25 cellular contexts compared by ENCODE assay signal in the genomic region with DNA sequence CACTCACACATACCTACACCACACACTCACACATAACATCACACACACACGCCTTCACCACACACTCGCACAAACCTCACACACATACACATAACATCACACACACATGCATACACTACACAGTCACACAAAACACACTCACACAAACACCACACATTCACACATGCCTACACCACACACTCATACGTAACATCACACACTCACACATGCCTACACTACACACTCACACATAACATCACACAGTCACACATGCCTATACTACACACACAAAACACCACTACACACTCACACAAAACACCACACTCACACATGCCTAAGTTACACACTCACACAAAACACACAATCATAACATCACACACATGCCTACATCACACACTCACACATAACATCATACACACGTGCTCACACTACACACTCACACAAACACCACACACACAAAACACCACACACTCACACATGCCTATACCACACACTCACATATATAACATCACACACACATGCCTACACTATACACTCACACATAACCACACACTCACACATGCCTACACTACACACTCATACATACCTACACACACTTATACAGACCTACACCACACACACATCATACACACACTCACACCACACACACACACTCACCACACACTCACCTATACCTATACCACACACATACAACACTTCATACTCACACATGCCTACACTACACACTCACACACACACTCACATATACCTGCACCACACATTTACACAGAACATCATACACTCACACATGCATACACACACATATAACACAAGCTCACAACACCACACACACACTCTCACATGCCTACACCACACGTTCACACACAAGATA.
A peak's percentile ranks its signal among the peaks of the same experiment; 100 is the strongest.
DNase-seq lines count a peak whose midpoint lies in the region; ATAC-seq and TF ChIP-seq lines count a peak whose summit lies in the region.
"Had no signal": no experiment of that assay in that cellular context is flagged by ENCODE, and none has a peak within 500 bp of the region (broad histone marks: within the 10 kb centered on the region; RNA-seq: fewer than 3 reads in every experiment).

No MANE protein-coding gene starts in this region.

- no peak overlapping the region for H3K4me3 ChIP-seq in naive thymus-derived CD4-positive, alpha-beta T cell (ENCODE audit: low read length)
- no peak overlapping the region for H3K4me3 ChIP-seq in Karpas-422 (ENCODE audit: low read length)
- H3K4me3 ChIP-seq: GM23338, MG63, SJSA1 had no signal

- no peaks in the 10 kb centered on the region for H3K27me3 ChIP-seq in naive thymus-derived CD4-positive, alpha-beta T cell (ENCODE audit: control insufficient read depth in 2 of 2, insufficient read depth in 2 of 2, low read length in 2 of 2)
- no peaks in the 10 kb centered on the region for H3K27me3 ChIP-seq in Karpas-422 (ENCODE audit: low read length)
- H3K27me3 ChIP-seq: BE2C, MG63, SJSA1 had no signal

- H4K20me1 ChIP-seq in Karpas-422 (ENCODE audit: insufficient read depth, low read depth, low read length): no peaks in the 10 kb centered on the region

- H3K4me1 Mint-ChIP-seq in stimulated activated naive CD8-positive, alpha-beta T cell treated with anti-CD3 and anti-CD28 coated beads, Interleukin-15, amount 100 ng/mL, for 72 hours: no peaks in the 10 kb centered on the region
- no peaks in the 10 kb centered on the region for H3K4me1 Mint-ChIP-seq in naive thymus-derived CD4-positive, alpha-beta T cell
- no peaks in the 10 kb centered on the region for H3K4me1 Mint-ChIP-seq in chondrocyte (ENCODE audit: low read depth)
- H3K4me1 Mint-ChIP-seq: CD14-positive monocyte; CD8-positive, alpha-beta memory T cell; GM23338 had no signal

- POLR2A ChIA-PET in naive thymus-derived CD4-positive, alpha-beta T cell (lab: Charles Lee): no interaction called here

- no peaks in the 10 kb centered on the region for H3K4me1 ChIP-seq in naive thymus-derived CD4-positive, alpha-beta T cell (ENCODE audit: control insufficient read depth in 2 of 2, insufficient read depth in 2 of 2, low read length in 2 of 2)
- H3K4me1 ChIP-seq in Karpas-422 (ENCODE audit: low read length): no peaks in the 10 kb centered on the region
- H3K4me1 ChIP-seq: BE2C, SJSA1 had no signal

- intact Hi-C loops in naive thymus-derived CD4-positive, alpha-beta T cell (cut with micrococcal nuclease): loop anchor here (5.0 to 10.0 kb wide), 2 partner anchors 1509 to 1751 kb away; no protein-coding TSS in a partner anchor

- H3K9ac ChIP-seq in Karpas-422 (ENCODE audit: low read length): no peak overlapping the region

- no peak for TF ChIP-seq CTCF in chondrocyte (IDR thresholded peaks at IDR 0.05)

- H3K9me3 ChIP-seq in naive thymus-derived CD4-positive, alpha-beta T cell (ENCODE audit: control insufficient read depth in 2 of 3, low read length in 3 of 3): no peaks in the 10 kb centered on the region
- H3K9me3 ChIP-seq in Karpas-422 (ENCODE audit: low read length): peaks cover 7% of the 10 kb centered on the region; the same call in 1 of the 2 replicates
- H3K9me3 ChIP-seq: BE2C, MG63, SJSA1 had no signal

- no peak for DNase-seq in stimulated activated naive CD8-positive, alpha-beta T cell treated with anti-CD3 and anti-CD28 coated beads, Interleukin-15, amount 100 ng/mL, for 72 hours
- no peak for DNase-seq in stimulated activated naive CD8-positive, alpha-beta T cell treated with anti-CD3 and anti-CD28 coated beads, Interleukin-15, Interleukin-2, amounts not matched to agents 100 U/mL and 50 U/mL, for 24 hours
- DNase-seq in caudate nucleus (lab: John Stamatoyannopoulos, UW) (no peak), NCI-H2227 treated with DMSO at 0.1 percent for 48 hours (lab: John Stamatoyannopoulos, UW) (no peak), chondrocyte (ENCODE audit: low spot score) (no peak), Karpas-422 (no peak)
- no peak for DNase-seq in naive thymus-derived CD4-positive, alpha-beta T cell
- DNase-seq: 8988T; ACHN; BE2C; CD8-positive, alpha-beta memory T cell; DMS 273 treated with DMSO at 0.1 percent for 48 hours; DMS79 treated with DMSO at 0.1 percent for 48 hours; HCEC 1CT; KBM-7; MG63; NCI-H1694; NCI-H2029 treated with DMSO at 0.1 percent for 48 hours; NCI-H526 treated with DMSO at 0.1 percent for 48 hours; Right ventricle myocardium superior; RPMI8226 had no signal

- no peak overlapping the region for H2AFZ ChIP-seq in Karpas-422 (ENCODE audit: low read length)
- H2AFZ ChIP-seq: GM23338 had no signal

- H3K4me3 Mint-ChIP-seq in stimulated activated naive CD8-positive, alpha-beta T cell treated with anti-CD3 and anti-CD28 coated beads, Interleukin-15, amount 100 ng/mL, for 72 hours: no peak overlapping the region
- H3K4me3 Mint-ChIP-seq in naive thymus-derived CD4-positive, alpha-beta T cell: no peak overlapping the region
- H3K4me3 Mint-ChIP-seq in chondrocyte (ENCODE audit: unreplicated experiment): no peak overlapping the region
- H3K4me3 Mint-ChIP-seq: CD14-positive monocyte; CD8-positive, alpha-beta memory T cell; GM23338 had no signal

- H3K36me3 ChIP-seq in naive thymus-derived CD4-positive, alpha-beta T cell (ENCODE audit: control insufficient read depth in 2 of 3, insufficient read depth in 3 of 3, low read length in 3 of 3): no peaks in the 10 kb centered on the region
- H3K36me3 ChIP-seq in Karpas-422 (ENCODE audit: insufficient read depth, low read length): no peaks in the 10 kb centered on the region
- H3K36me3 ChIP-seq: BE2C, MG63, SJSA1 had no signal

- CTCF ChIA-PET in naive thymus-derived CD4-positive, alpha-beta T cell (lab: Charles Lee): no interaction called here

- no peaks in the 10 kb centered on the region for H3K27me3 Mint-ChIP-seq in stimulated activated naive CD8-positive, alpha-beta T cell treated with anti-CD3 and anti-CD28 coated beads, Interleukin-15, amount 100 ng/mL, for 72 hours
- H3K27me3 Mint-ChIP-seq in naive thymus-derived CD4-positive, alpha-beta T cell: no peaks in the 10 kb centered on the region
- H3K27me3 Mint-ChIP-seq in chondrocyte (ENCODE audit: low read depth): no peaks in the 10 kb centered on the region
- H3K27me3 Mint-ChIP-seq: CD8-positive, alpha-beta memory T cell had no signal

- ATAC-seq in stimulated activated naive CD8-positive, alpha-beta T cell treated with anti-CD3 and anti-CD28 coated beads, Interleukin-15, amount 100 ng/mL, for 72 hours: peak; percentile 38
- no peak for ATAC-seq in stimulated activated naive CD8-positive, alpha-beta T cell treated with anti-CD3 and anti-CD28 coated beads, Interleukin-15, Interleukin-2, amounts not matched to agents 100 U/mL and 50 U/mL, for 24 hours
- ATAC-seq in naive thymus-derived CD4-positive, alpha-beta T cell: peak; percentile 33
- ATAC-seq in GM18867 (IDR thresholded peaks at IDR 0.05; ENCODE audit: unreplicated experiment): no peak
- ATAC-seq: GM23338 had no signal

- no peaks in the 10 kb centered on the region for H3K36me3 Mint-ChIP-seq in naive thymus-derived CD4-positive, alpha-beta T cell
- H3K36me3 Mint-ChIP-seq in chondrocyte (ENCODE audit: low read depth): no peaks in the 10 kb centered on the region
- H3K36me3 Mint-ChIP-seq: CD14-positive monocyte; CD8-positive, alpha-beta memory T cell had no signal

- H3K27ac ChIP-seq in caudate nucleus (ENCODE audit: low read depth, low read length): peak overlapping the region; percentile 9
- H3K27ac ChIP-seq in naive thymus-derived CD4-positive, alpha-beta T cell (ENCODE audit: low read depth, low read length): no peak overlapping the region
- no peak overlapping the region for H3K27ac ChIP-seq in Karpas-422 (ENCODE audit: low read length)
- H3K27ac ChIP-seq: SJSA1 had no signal

- no peak overlapping the region for H3K27ac Mint-ChIP-seq in stimulated activated naive CD8-positive, alpha-beta T cell treated with anti-CD3 and anti-CD28 coated beads, Interleukin-15, amount 100 ng/mL, for 72 hours
- H3K27ac Mint-ChIP-seq in naive thymus-derived CD4-positive, alpha-beta T cell: no peak overlapping the region
- H3K27ac Mint-ChIP-seq in chondrocyte (ENCODE audit: unreplicated experiment): no peak overlapping the region
- H3K27ac Mint-ChIP-seq: CD14-positive monocyte; CD8-positive, alpha-beta memory T cell; GM23338 had no signal

- H3K9me3 Mint-ChIP-seq in stimulated activated naive CD8-positive, alpha-beta T cell treated with anti-CD3 and anti-CD28 coated beads, Interleukin-15, amount 100 ng/mL, for 72 hours: no peaks in the 10 kb centered on the region
- no peaks in the 10 kb centered on the region for H3K9me3 Mint-ChIP-seq in naive thymus-derived CD4-positive, alpha-beta T cell
- H3K9me3 Mint-ChIP-seq in chondrocyte (ENCODE audit: low read depth): no peaks in the 10 kb centered on the region
- H3K9me3 Mint-ChIP-seq: CD8-positive, alpha-beta memory T cell had no signal

- H3K9me2 ChIP-seq in Karpas-422 (replicated peaks; ENCODE audit: insufficient read depth, low read length): no peaks in the 10 kb centered on the region

- no peak overlapping the region for H3K4me2 ChIP-seq in Karpas-422 (ENCODE audit: low read depth, low read length, poor library complexity, severe bottlenecking)
- H3K4me2 ChIP-seq: GM23338 had no signal

- H3K79me2 ChIP-seq in Karpas-422 (ENCODE audit: low read length): no peaks in the 10 kb centered on the region

Comparison
In these comparisons a context has a peak if more than half of its experiments do, and no peak if none do; other contexts are left out.
1. ATAC-seq: peak in stimulated activated naive CD8-positive, alpha-beta T cell treated with anti-CD3 and anti-CD28 coated beads, Interleukin-15, amount 100 ng/mL, for 72 hours (single experiment) and naive thymus-derived CD4-positive, alpha-beta T cell (single experiment); none in stimulated activated naive CD8-positive, alpha-beta T cell treated with anti-CD3 and anti-CD28 coated beads, Interleukin-15, Interleukin-2, amounts not matched to agents 100 U/mL and 50 U/mL, for 24 hours (single experiment) and GM18867 (single experiment).